Comparison of ENCODE assay signal across 8 cellular contexts in the genomic region with DNA sequence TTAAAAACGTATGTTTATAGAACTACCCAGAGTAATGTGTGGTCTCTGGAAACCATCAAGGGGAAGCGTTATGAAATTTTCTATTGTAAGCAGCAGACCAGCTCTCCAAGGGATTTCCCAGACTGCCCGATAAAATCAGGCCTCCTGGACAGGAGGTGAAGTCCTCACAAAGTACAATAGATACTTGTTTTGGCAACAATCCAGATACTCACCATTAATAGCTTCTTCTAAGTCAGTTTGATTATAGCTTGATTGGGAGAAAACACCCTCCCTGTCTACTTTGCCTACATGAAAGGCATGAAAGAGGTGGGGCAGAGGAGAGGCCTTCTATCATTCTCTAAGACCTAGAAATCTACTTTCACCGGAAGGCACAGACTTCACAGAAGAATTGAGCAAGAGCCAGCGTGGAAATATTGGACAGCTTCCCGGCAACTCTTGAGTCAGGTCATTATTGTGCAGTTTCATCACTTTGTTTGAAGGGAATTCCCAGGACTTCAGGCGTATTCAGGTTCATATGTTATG.
DNase-seq lines count a peak whose midpoint lies in the region; ATAC-seq and TF ChIP-seq lines count a peak whose summit lies in the region.

No MANE protein-coding gene starts in this region.

- no peaks in the 10 kb centered on the region for H3K9me3 Mint-ChIP-seq in stimulated activated memory B cell treated with anti-CD40 and anti-IgM and Interleukin-4, amounts not matched to agents 10 μg/mL and 1 μg/mL and 100 μg/mL, for 72 hours

- H3K4me3 Mint-ChIP-seq in stimulated activated memory B cell treated with anti-CD40 and anti-IgM and Interleukin-4, amounts not matched to agents 10 μg/mL and 1 μg/mL and 100 μg/mL, for 72 hours, result no peak overlapping the region

- H3K27me3 ChIP-seq in skeletal muscle tissue (ENCODE audit: control insufficient read depth in 3 of 3, insufficient read depth in 3 of 3, low read length in 3 of 3), result no peaks in the 10 kb centered on the region

- H3K27ac Mint-ChIP-seq in stimulated activated memory B cell treated with anti-CD40 and anti-IgM and Interleukin-4, amounts not matched to agents 10 μg/mL and 1 μg/mL and 100 μg/mL, for 72 hours, result no peak overlapping the region

- ATAC-seq in SK-N-SH treated with all-trans-retinoic acid at 6 μM for 48 hours (peak; percentile 81), Right ventricle myocardium superior (ENCODE audit: poor library complexity) (peak; percentile 90), GM18907 (IDR thresholded peaks at IDR 0.05; ENCODE audit: unreplicated experiment) (no peak), HG02870 (IDR thresholded peaks at IDR 0.05; ENCODE audit: unreplicated experiment) (no peak)
- ATAC-seq in stimulated activated memory B cell treated with anti-CD40 and anti-IgM and Interleukin-4, amounts not matched to agents 10 μg/mL and 1 μg/mL and 100 μg/mL, for 72 hours, result no peak

- H3K36me3 ChIP-seq in skeletal muscle tissue (ENCODE audit: control insufficient read depth in 3 of 3, insufficient read depth in 3 of 3, low read length in 3 of 3), result no peaks in the 10 kb centered on the region

- no peaks in the 10 kb centered on the region for H3K27me3 Mint-ChIP-seq in stimulated activated memory B cell treated with anti-CD40 and anti-IgM and Interleukin-4, amounts not matched to agents 10 μg/mL and 1 μg/mL and 100 μg/mL, for 72 hours

- H3K4me1 Mint-ChIP-seq in stimulated activated memory B cell treated with anti-CD40 and anti-IgM and Interleukin-4, amounts not matched to agents 10 μg/mL and 1 μg/mL and 100 μg/mL, for 72 hours, result peaks cover 26% of the 10 kb centered on the region

- no peaks in the 10 kb centered on the region for H3K36me3 Mint-ChIP-seq in stimulated activated memory B cell treated with anti-CD40 and anti-IgM and Interleukin-4, amounts not matched to agents 10 μg/mL and 1 μg/mL and 100 μg/mL, for 72 hours

- peak overlapping the region; percentile 45 for H3K27ac ChIP-seq in skeletal muscle tissue (ENCODE audit: low read depth, low read length)

- H3K4me3 ChIP-seq in skeletal muscle tissue (ENCODE audit: low read length in 3 of 3), result no peak overlapping the region

- H3K9ac ChIP-seq in skeletal muscle tissue (ENCODE audit: low read depth in 1 of 3, low read length in 3 of 3), result no peak overlapping the region

- DNase-seq in GOT3 (lab: John Stamatoyannopoulos, UW) (peak; percentile 24), Right ventricle myocardium superior (peak; percentile 77), GDM1 (lab: John Stamatoyannopoulos, UW) (no peak)

- intact Hi-C loops in Right ventricle myocardium superior (cut with DNase I), result no loop called here

- H3K9me3 ChIP-seq in skeletal muscle tissue (ENCODE audit: control insufficient read depth in 3 of 3, low read length in 3 of 3), result no peaks in the 10 kb centered on the region

- H3K4me1 ChIP-seq in skeletal muscle tissue (ENCODE audit: control insufficient read depth in 3 of 3, insufficient read depth in 3 of 3, low read length in 3 of 3), result peaks cover 7 to 18% (median 9%) of the 10 kb centered on the region in 3 donors

TF ChIP-seq in SK-N-SH treated with all-trans-retinoic acid at 6 μM for 48 hours, 23 proteins besides CTCF, POLR2A, EP300 and RAD21 (continues in another document):
- TF ChIP-seq ZFP30 (CRISPR knock-in tag; IDR thresholded peaks at IDR 0.05), result no peak
- no peak for TF ChIP-seq ZNF70 (CRISPR knock-in tag; IDR thresholded peaks at IDR 0.05)
- TF ChIP-seq CREB5 (CRISPR knock-in tag; IDR thresholded peaks at IDR 0.05; ENCODE audit: low read depth), result peak; percentile 84; the same call in 1 of the 2 replicates
- no peak for TF ChIP-seq PPARA (CRISPR knock-in tag; IDR thresholded peaks at IDR 0.05; ENCODE audit: borderline replicate concordance)
- no peak for TF ChIP-seq ZNF565 (CRISPR knock-in tag; conservative IDR thresholded peaks at IDR 0.05; ENCODE audit: low read depth)
- TF ChIP-seq ZC3H10 (CRISPR knock-in tag; IDR thresholded peaks at IDR 0.05), result no peak
- peak; percentile 95 for TF ChIP-seq TCF4 (CRISPR knock-in tag; IDR thresholded peaks at IDR 0.05; ENCODE audit: borderline replicate concordance)
- TF ChIP-seq, protein P1, sequence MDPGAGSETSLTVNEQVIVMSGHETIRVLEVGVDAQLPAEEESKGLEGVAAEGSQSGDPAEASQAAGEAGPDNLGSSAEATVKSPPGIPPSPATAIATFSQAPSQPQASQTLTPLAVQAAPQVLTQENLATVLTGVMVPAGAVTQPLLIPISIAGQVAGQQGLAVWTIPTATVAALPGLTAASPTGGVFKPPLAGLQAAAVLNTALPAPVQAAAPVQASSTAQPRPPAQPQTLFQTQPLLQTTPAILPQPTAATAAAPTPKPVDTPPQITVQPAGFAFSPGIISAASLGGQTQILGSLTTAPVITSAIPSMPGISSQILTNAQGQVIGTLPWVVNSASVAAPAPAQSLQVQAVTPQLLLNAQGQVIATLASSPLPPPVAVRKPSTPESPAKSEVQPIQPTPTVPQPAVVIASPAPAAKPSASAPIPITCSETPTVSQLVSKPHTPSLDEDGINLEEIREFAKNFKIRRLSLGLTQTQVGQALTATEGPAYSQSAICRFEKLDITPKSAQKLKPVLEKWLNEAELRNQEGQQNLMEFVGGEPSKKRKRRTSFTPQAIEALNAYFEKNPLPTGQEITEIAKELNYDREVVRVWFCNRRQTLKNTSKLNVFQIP (CRISPR knock-in tag; IDR thresholded peaks at IDR 0.05; ENCODE audit: borderline replicate concordance, low read depth), result no peak
- TF ChIP-seq ESRRG (CRISPR knock-in tag; IDR thresholded peaks at IDR 0.05), result no peak; the same call in 1 of the 2 replicates
- no peak; the same call in 1 of the 2 replicates for TF ChIP-seq ZNF8 (CRISPR knock-in tag; IDR thresholded peaks at IDR 0.05)
- no peak for TF ChIP-seq GLIS3 (CRISPR knock-in tag; IDR thresholded peaks at IDR 0.05)
- TF ChIP-seq RARB (CRISPR knock-in tag; IDR thresholded peaks at IDR 0.05), result no peak
- TF ChIP-seq, protein P2, sequence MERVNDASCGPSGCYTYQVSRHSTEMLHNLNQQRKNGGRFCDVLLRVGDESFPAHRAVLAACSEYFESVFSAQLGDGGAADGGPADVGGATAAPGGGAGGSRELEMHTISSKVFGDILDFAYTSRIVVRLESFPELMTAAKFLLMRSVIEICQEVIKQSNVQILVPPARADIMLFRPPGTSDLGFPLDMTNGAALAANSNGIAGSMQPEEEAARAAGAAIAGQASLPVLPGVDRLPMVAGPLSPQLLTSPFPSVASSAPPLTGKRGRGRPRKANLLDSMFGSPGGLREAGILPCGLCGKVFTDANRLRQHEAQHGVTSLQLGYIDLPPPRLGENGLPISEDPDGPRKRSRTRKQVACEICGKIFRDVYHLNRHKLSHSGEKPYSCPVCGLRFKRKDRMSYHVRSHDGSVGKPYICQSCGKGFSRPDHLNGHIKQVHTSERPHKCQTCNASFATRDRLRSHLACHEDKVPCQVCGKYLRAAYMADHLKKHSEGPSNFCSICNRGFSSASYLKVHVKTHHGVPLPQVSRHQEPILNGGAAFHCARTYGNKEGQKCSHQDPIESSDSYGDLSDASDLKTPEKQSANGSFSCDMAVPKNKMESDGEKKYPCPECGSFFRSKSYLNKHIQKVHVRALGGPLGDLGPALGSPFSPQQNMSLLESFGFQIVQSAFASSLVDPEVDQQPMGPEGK (CRISPR knock-in tag; IDR thresholded peaks at IDR 0.05; ENCODE audit: borderline replicate concordance), result peak; percentile 79
- TF ChIP-seq TOX (CRISPR knock-in tag; IDR thresholded peaks at IDR 0.05; ENCODE audit: borderline replicate concordance), result no peak
- TF ChIP-seq BACH2 (CRISPR knock-in tag; IDR thresholded peaks at IDR 0.05; ENCODE audit: borderline replicate concordance), result no peak
- peak; percentile 95 for TF ChIP-seq ISL1 (CRISPR knock-in tag; IDR thresholded peaks at IDR 0.05)
- TF ChIP-seq CSRNP3 (CRISPR knock-in tag; IDR thresholded peaks at IDR 0.05), result peak; percentile 29; the same call in 1 of the 2 replicates

Comparison
In these comparisons a context has a peak if more than half of its experiments do, and no peak if none do; other contexts are left out.
1. ATAC-seq: peak in SK-N-SH treated with all-trans-retinoic acid at 6 μM for 48 hours (single experiment) and Right ventricle myocardium superior (single experiment); none in GM18907 (single experiment), stimulated activated memory B cell treated with anti-CD40 and anti-IgM and Interleukin-4, amounts not matched to agents 10 μg/mL and 1 μg/mL and 100 μg/mL, for 72 hours (single experiment) and HG02870 (single experiment).